8 cellular contexts compared by ENCODE assay signal in the genomic region with DNA sequence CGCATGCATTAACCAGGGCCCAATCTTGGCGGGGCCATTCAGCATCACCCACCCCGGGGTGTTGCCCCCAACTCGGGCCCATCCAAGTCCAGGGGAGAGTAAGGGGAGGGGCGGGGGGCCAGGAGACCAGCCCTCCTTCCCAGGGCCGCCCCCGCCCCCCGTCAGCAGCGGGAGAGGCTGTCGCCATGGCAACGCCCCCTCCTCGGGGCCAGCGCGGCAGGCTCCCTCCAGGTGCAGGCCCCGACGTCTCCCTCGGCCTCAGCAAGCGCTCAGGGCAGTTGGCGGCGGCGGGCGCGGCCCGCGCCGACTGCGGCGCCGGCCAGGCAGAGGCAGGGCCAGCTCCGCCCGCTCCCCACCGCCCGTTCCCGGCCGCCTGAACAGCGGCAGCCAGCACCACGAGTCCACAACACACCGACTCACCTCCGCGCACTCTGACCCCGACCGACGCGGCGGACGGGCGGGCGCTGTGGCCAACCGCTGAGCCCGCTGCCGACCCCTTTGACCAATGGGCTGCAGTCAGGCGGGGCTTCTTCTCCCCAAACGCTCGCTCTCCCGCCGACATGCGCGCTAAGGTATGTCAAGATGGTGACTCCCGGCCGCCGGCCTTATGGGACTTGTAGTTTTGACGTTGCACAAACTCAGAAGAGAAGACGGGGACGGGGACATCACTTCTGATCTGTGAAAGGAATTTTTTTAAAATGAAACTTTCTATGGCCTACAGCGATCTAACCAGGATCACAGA. TPM values are rescaled to one million over a fixed set of nuclear protein-coding genes. Genes with fewer than 3 reads are reported as not detected.
DNase-seq lines count a peak whose midpoint lies in the region; ATAC-seq and TF ChIP-seq lines count a peak whose summit lies in the region.

A gene with protein sequence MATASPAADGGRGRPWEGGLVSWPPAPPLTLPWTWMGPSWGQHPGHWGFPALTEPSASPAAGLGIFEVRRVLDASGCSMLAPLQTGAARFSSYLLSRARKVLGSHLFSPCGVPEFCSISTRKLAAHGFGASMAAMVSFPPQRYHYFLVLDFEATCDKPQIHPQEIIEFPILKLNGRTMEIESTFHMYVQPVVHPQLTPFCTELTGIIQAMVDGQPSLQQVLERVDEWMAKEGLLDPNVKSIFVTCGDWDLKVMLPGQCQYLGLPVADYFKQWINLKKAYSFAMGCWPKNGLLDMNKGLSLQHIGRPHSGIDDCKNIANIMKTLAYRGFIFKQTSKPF (minus strand): TSS at position 418 of the 742 bp plus-strand sequence. CDS start 231 bp downstream, at position 187.

- WGBS in lung, 2 donors: 1% methylated on average over 59 to 65 of the region's 65 CpGs

- peak; percentile 93 to 97 (median 94) for DNase-seq in CD8-positive, alpha-beta memory T cell
- peak; percentile 80 for DNase-seq in HS-5 (ENCODE audit: low read depth)
- DNase-seq in NK-92 treated with Interleukin-12 subunit alpha and Interleukin-12 subunit beta, amount 100 ng/mL, for 24 hours (lab: John Stamatoyannopoulos, UW): peak; percentile 95
- peak; percentile 96 for DNase-seq in activated CD8-positive, alpha-beta memory T cell treated with anti-CD3 and anti-CD28 coated beads for 24 hours
- DNase-seq in effector CD8-positive, alpha-beta T cell (lab: John Stamatoyannopoulos, UW): peak; percentile 93
- DNase-seq in lung (ENCODE audit: low spot score): peak; percentile 97
- DNase-seq in stimulated activated CD4-positive, alpha-beta T cell treated with anti-CD3 and anti-CD28 coated beads, TNF-alpha, amount 100 ng/mL, for 4 hours (ENCODE audit: low read depth in 3 of 3): peak; percentile 87 to 95 (median 93)

- POLR2A ChIA-PET in CD8-positive, alpha-beta memory T cell (lab: Charles Lee): interaction anchor here (1.2 kb wide), 1 partner anchor 277 kb away, joined by 3 read pairs; no protein-coding TSS in a partner anchor

- peaks cover 0 to 7% (median 0%) of the 10 kb centered on the region in 3 donors for H3K36me3 Mint-ChIP-seq in CD8-positive, alpha-beta memory T cell

- H3K27me3 Mint-ChIP-seq in CD8-positive, alpha-beta memory T cell: peaks cover 0 to 1% of the 10 kb centered on the region in 2 donors

- H3K36me3 ChIP-seq in CD8-positive, alpha-beta memory T cell (ENCODE audit: insufficient read depth, low read length): no peaks in the 10 kb centered on the region
- H3K36me3 ChIP-seq in lung (ENCODE audit: control insufficient read depth in 2 of 2, insufficient read depth in 2 of 2, low read length in 2 of 2): no peaks in the 10 kb centered on the region

- peak within 1 kb of the TSS; percentile 79 for H3K4me3 ChIP-seq in CD8-positive, alpha-beta memory T cell (ENCODE audit: low read length)
- H3K4me3 ChIP-seq in lung: peak within 1 kb of the TSS; percentile 97

- H3K27me3 ChIP-seq in CD8-positive, alpha-beta memory T cell (ENCODE audit: insufficient read depth, low read length, poor library complexity, severe bottlenecking): no peaks in the 10 kb centered on the region
- H3K27me3 ChIP-seq in lung (ENCODE audit: control insufficient read depth, insufficient read depth): no peaks in the 10 kb centered on the region

- H3K4me3 Mint-ChIP-seq in CD8-positive, alpha-beta memory T cell: peak within 1 kb of the TSS; percentile 87 to 99 (median 94)

- H3K27ac ChIP-seq in CD8-positive, alpha-beta memory T cell (ENCODE audit: low read depth, low read length): peak within 1 kb of the TSS; percentile 71
- peak within 1 kb of the TSS; percentile 86 to 90 for H3K27ac ChIP-seq in lung (ENCODE audit: low read depth in 1 of 2, low read length in 1 of 2)

- peaks cover 21% of the 10 kb centered on the region for H3K4me1 ChIP-seq in CD8-positive, alpha-beta memory T cell (ENCODE audit: insufficient read depth, low read length)
- peaks cover 4 to 24% of the 10 kb centered on the region in 2 donors for H3K4me1 ChIP-seq in lung (ENCODE audit: control insufficient read depth in 2 of 2, insufficient read depth in 2 of 2, low read length in 2 of 2)

- H3K4me1 Mint-ChIP-seq in CD8-positive, alpha-beta memory T cell: peaks cover 29 to 48% (median 43%) of the 10 kb centered on the region in 3 donors

- TF ChIP-seq CTCF in lung (IDR thresholded peaks at IDR 0.05; ENCODE audit: control extremely low read depth, extremely low read depth): no peak

- H3K9me3 Mint-ChIP-seq in CD8-positive, alpha-beta memory T cell: no peaks in the 10 kb centered on the region

- ATAC-seq in GM19468 (IDR thresholded peaks at IDR 0.05; ENCODE audit: extremely low read depth, unreplicated experiment) (peak; percentile 85), lung (ENCODE audit: insufficient read depth, low FRiP score) (peak; percentile 100)

- no peaks in the 10 kb centered on the region for H3K9me3 ChIP-seq in CD8-positive, alpha-beta memory T cell (ENCODE audit: low read length)
- H3K9me3 ChIP-seq in lung (ENCODE audit: control insufficient read depth in 2 of 2, insufficient read depth in 1 of 2, low read length in 1 of 2): no peaks in the 10 kb centered on the region

- CTCF ChIA-PET in CD8-positive, alpha-beta memory T cell (lab: Charles Lee): no interaction called here

- peak within 1 kb of the TSS; percentile 65 to 95 (median 94) for H3K27ac Mint-ChIP-seq in CD8-positive, alpha-beta memory T cell

RNA-seq across cellular contexts. Expression of the gene that starts here (rescaled TPM):
- 10 to 100 TPM; 53.8 to 59.9 TPM for total RNA-seq in CD8-positive, alpha-beta memory T cell
- polyA plus RNA-seq in CD8-positive, alpha-beta memory T cell: 36.1 TPM
- 10 to 100 TPM; 41.7 to 56.2 TPM for total RNA-seq in lung
- 10 to 100 TPM; 26.6 to 39.8 TPM for polyA plus RNA-seq in lung

Comparison
In these comparisons a context has a peak if more than half of its experiments do, and no peak if none do; other contexts are left out.
1. Peak in every context shown above with its lines: DNase-seq, ATAC-seq, H3K4me3 ChIP-seq and H3K27ac ChIP-seq.